22 cellular contexts compared by ENCODE assay signal in the genomic region with DNA sequence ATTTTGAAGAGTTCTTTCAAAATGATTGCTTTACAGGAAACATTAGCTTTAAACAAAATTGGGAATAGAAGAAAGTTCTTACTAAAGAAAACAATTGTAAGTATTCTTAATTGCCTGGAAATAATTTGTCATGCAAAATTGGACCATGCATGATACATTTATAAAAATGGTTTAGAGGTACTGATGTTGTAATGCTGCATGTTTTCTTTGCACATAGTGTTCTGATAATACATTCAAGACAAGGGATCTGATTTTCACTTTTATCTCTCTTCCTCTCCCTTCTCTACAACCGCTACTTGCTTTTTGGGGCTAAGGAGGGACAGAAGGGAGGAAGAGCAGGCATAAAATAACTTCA.
"Had no signal": no experiment of that assay in that cellular context is flagged by ENCODE, and none has a peak within 500 bp of the region (broad histone marks: within the 10 kb centered on the region; RNA-seq: fewer than 3 reads in every experiment).

No MANE protein-coding gene starts in this region.

- H3K27ac ChIP-seq: colonic mucosa, upper lobe of right lung had no signal

- H3K36me3 ChIP-seq: colonic mucosa, upper lobe of right lung had no signal

- ATAC-seq: activated naive CD8-positive, alpha-beta T cell treated with anti-CD3 and anti-CD28 coated beads, Interleukin-2, amount 50 U/mL, for 24 hours; activated T-helper 17 cell treated with anti-CD3 and anti-CD28 coated beads, Interleukin-2, amount 50 U/mL, for 72 hours; esophagus mucosa; mucosa of descending colon; naive thymus-derived CD4-positive, alpha-beta T cell; SK-N-SH treated with all-trans-retinoic acid at 6 μM for 48 hours; upper lobe of right lung had no signal

- H3K4me1 ChIP-seq: colonic mucosa, upper lobe of right lung had no signal

- H3K27me3 Mint-ChIP-seq: activated naive CD8-positive, alpha-beta T cell treated with anti-CD3 and anti-CD28 coated beads, Interleukin-2, amount 50 U/mL, for 24 hours; activated T-helper 17 cell treated with anti-CD3 and anti-CD28 coated beads, Interleukin-2, amount 50 U/mL, for 72 hours; naive thymus-derived CD4-positive, alpha-beta T cell had no signal

- H3K4me1 Mint-ChIP-seq: activated naive CD8-positive, alpha-beta T cell treated with anti-CD3 and anti-CD28 coated beads, Interleukin-2, amount 50 U/mL, for 24 hours; activated T-helper 17 cell treated with anti-CD3 and anti-CD28 coated beads, Interleukin-2, amount 50 U/mL, for 72 hours; naive thymus-derived CD4-positive, alpha-beta T cell had no signal

- H3K36me3 Mint-ChIP-seq: naive thymus-derived CD4-positive, alpha-beta T cell had no signal

- H3K27ac Mint-ChIP-seq: activated naive CD8-positive, alpha-beta T cell treated with anti-CD3 and anti-CD28 coated beads, Interleukin-2, amount 50 U/mL, for 24 hours; activated T-helper 17 cell treated with anti-CD3 and anti-CD28 coated beads, Interleukin-2, amount 50 U/mL, for 72 hours; naive thymus-derived CD4-positive, alpha-beta T cell had no signal

- H3K9me3 ChIP-seq: colonic mucosa, mucosa of descending colon, upper lobe of right lung had no signal

- H3K9me3 Mint-ChIP-seq: activated naive CD8-positive, alpha-beta T cell treated with anti-CD3 and anti-CD28 coated beads, Interleukin-2, amount 50 U/mL, for 24 hours had no signal

- H3K27me3 ChIP-seq: colonic mucosa, upper lobe of right lung had no signal

- H3K4me3 Mint-ChIP-seq: activated naive CD8-positive, alpha-beta T cell treated with anti-CD3 and anti-CD28 coated beads, Interleukin-2, amount 50 U/mL, for 24 hours; activated T-helper 17 cell treated with anti-CD3 and anti-CD28 coated beads, Interleukin-2, amount 50 U/mL, for 72 hours; naive thymus-derived CD4-positive, alpha-beta T cell had no signal

- H3K4me3 ChIP-seq: colonic mucosa, mucosa of descending colon, smooth muscle cell, upper lobe of right lung had no signal

- DNase-seq: activated CD4-positive, alpha-beta T cell treated with anti-CD3 and anti-CD28 coated beads, Interleukin-2, amount 50 U/mL, for 4 hours; activated CD4-positive, CD25-positive, alpha-beta regulatory T cell treated with anti-CD3 and anti-CD28 coated beads, Interleukin-2, amount 50 U/mL, for 72 hours; activated naive CD4-positive, alpha-beta T cell treated with Interleukin-2 at 50 U/mL for 16 hours; activated naive CD8-positive, alpha-beta T cell treated with anti-CD3 and anti-CD28 coated beads, Interleukin-2, amount 50 U/mL, for 24 hours; activated T-cell treated with anti-CD3 and anti-CD28 coated beads for 4 hours; caudate nucleus; colonic mucosa; foreskin fibroblast; glutamatergic neuron; mucosa of descending colon; naive thymus-derived CD4-positive, alpha-beta T cell; stimulated activated CD4-positive, alpha-beta T cell treated with anti-CD3 and anti-CD28 coated beads, Interleukin-4, amount 100 ng/mL, for 4 hours; stimulated activated CD8-positive, alpha-beta memory T cell treated with anti-CD3 and anti-CD28 coated beads, Interleukin-4, amount 100 ng/mL, for 48 hours; stimulated activated naive CD4-positive, alpha-beta T cell treated with Interleukin-2 at 50 U/mL for 16 hours; substantia nigra; T-helper 1 cell; T1000; upper lobe of right lung had no signal

- H3K4me2 ChIP-seq: smooth muscle cell had no signal
